Comparison of ENCODE assay signal across 20 cellular contexts in genomic region chr11:64936539-64936938, GRCh38. TPM values are rescaled to one million over a fixed set of nuclear protein-coding genes. Genes with fewer than 3 reads are reported as not detected.
DNase-seq lines count a peak whose midpoint lies in the region; ATAC-seq, FAIRE-seq and TF ChIP-seq lines count a peak whose summit lies in the region.
"Had no signal": no experiment of that assay in that cellular context is flagged by ENCODE, and none has a peak within 500 bp of the region (broad histone marks: within the 10 kb centered on the region; RNA-seq: fewer than 3 reads in every experiment).

No MANE protein-coding gene starts in this region.

- H3K36me3 ChIP-seq in NT2/D1 (ENCODE audit: insufficient read depth, insufficient read length, low read length) (peaks cover 11% of the 10 kb centered on the region), bronchial epithelial cell (ENCODE audit: control insufficient read depth, insufficient read depth, low read length) (peaks cover 8% of the 10 kb centered on the region), neural progenitor cell (no peaks in the 10 kb centered on the region)
- H3K36me3 ChIP-seq: HAP-1 had no signal

- in situ Hi-C loops in KBM-7 (cut with MboI; ENCODE audit: low pct_unique_long_range_greater_than_20kb, low sequenced_read_pairs), result no loop called here

- H3K9me3 ChIP-seq in NT2/D1 (ENCODE audit: insufficient read depth, low read length) (no peaks in the 10 kb centered on the region), neural progenitor cell (ENCODE audit: low read depth) (no peaks in the 10 kb centered on the region)
- H3K9me3 ChIP-seq: Caco-2, HAP-1 had no signal

- H3K27me3 ChIP-seq in NT2/D1 (ENCODE audit: insufficient read depth, insufficient read length) (no peaks in the 10 kb centered on the region), bronchial epithelial cell (ENCODE audit: control insufficient read depth, insufficient read depth, low read length) (no peaks in the 10 kb centered on the region), neural progenitor cell (no peaks in the 10 kb centered on the region)

- H3K27me3 Mint-ChIP-seq in neural progenitor cell (ENCODE audit: insufficient read depth, low read depth), result peaks cover 7% of the 10 kb centered on the region
- H3K27me3 Mint-ChIP-seq: IgD-negative memory B cell had no signal

- TF ChIP-seq CTCF in bronchial epithelial cell (IDR thresholded peaks at IDR 0.05; ENCODE audit: insufficient read depth, low read length, severe bottlenecking), result no peak
- no peak for TF ChIP-seq CTCF in neural progenitor cell (IDR thresholded peaks at IDR 0.05)

- peak overlapping the region; percentile 65 for H3K4me2 ChIP-seq in neural progenitor cell

- H4K20me1 ChIP-seq in neural progenitor cell (ENCODE audit: low read depth), result no peaks in the 10 kb centered on the region

- peaks cover 13% of the 10 kb centered on the region for H3F3A ChIP-seq in neural progenitor cell (ENCODE audit: low read depth)

- H3K9ac ChIP-seq in NT2/D1 (ENCODE audit: insufficient read length, low read depth) (peak overlapping the region; percentile 34), neural progenitor cell (no peak overlapping the region)

- H3K36me3 Mint-ChIP-seq in neural progenitor cell, result peaks cover 5% of the 10 kb centered on the region

- H3K79me2 ChIP-seq in neural progenitor cell (ENCODE audit: low read depth), result no peaks in the 10 kb centered on the region

- no peak overlapping the region for H3K27ac ChIP-seq in neural progenitor cell
- H3K27ac ChIP-seq: C4-2B had no signal

- H3K4me3 Mint-ChIP-seq in neural progenitor cell, result no peak overlapping the region
- H3K4me3 Mint-ChIP-seq: CD4-positive, alpha-beta T cell; IgD-negative memory B cell had no signal

- no peaks in the 10 kb centered on the region for H3K9me3 Mint-ChIP-seq in neural progenitor cell
- H3K9me3 Mint-ChIP-seq: CD4-positive, alpha-beta T cell; IgD-negative memory B cell had no signal

- ATAC-seq in HG03521 (IDR thresholded peaks at IDR 0.05; ENCODE audit: unreplicated experiment), result no peak

- peaks cover 27% of the 10 kb centered on the region for H3K4me1 Mint-ChIP-seq in neural progenitor cell
- H3K4me1 Mint-ChIP-seq: IgD-negative memory B cell had no signal

- H3K27ac Mint-ChIP-seq in neural progenitor cell, result no peak overlapping the region
- H3K27ac Mint-ChIP-seq: CD4-positive, alpha-beta T cell; IgD-negative memory B cell had no signal

- FAIRE-seq in bronchial epithelial cell (lab: Jason Lieb, UNC), result peak; percentile 32
- FAIRE-seq: A204.1, HTR-8/SVneo had no signal

- H3K4me3 ChIP-seq in NT2/D1 (ENCODE audit: insufficient read length, low read depth) (no peak overlapping the region), bronchial epithelial cell (ENCODE audit: low read depth, low read length) (no peak overlapping the region), neural progenitor cell (no peak overlapping the region)
- H3K4me3 ChIP-seq: HAP-1 had no signal

- no peak overlapping the region for H2AFZ ChIP-seq in neural progenitor cell (replicated peaks)

- H3K4me1 ChIP-seq in NT2/D1 (ENCODE audit: insufficient read depth, insufficient read length), result peaks cover 26% of the 10 kb centered on the region
- H3K4me1 ChIP-seq in neural progenitor cell, result peaks cover 13% of the 10 kb centered on the region
- H3K4me1 ChIP-seq: HAP-1 had no signal

- DNase-seq in NT2/D1 (ENCODE audit: low read depth, low spot score), result no peak
- DNase-seq in bronchial epithelial cell (ENCODE audit: low read depth), result no peak
- DNase-seq in neural progenitor cell (ENCODE audit: low spot score), result no peak
- DNase-seq in KBM-7, result no peak
- DNase-seq in OCI-M1 (lab: John Stamatoyannopoulos, UW), result no peak
- DNase-seq: AML-193; Caco-2; CD4-positive, alpha-beta T cell; DMS153; DMS79; GF-D8; KG1 had no signal

RNA-seq across cellular contexts. Expression of gene GPHA2, which starts 0.8 kb away (rescaled TPM):
- total RNA-seq in bronchial epithelial cell, result not detected in 2 replicates
- 1.5 TPM in 1 of 2 replicates, not detected in the other for total RNA-seq in neural progenitor cell (ENCODE audit: low replicate concordance)
- total RNA-seq: Caco-2, Daoy, H4 had no signal

RNA-seq across cellular contexts. Expression of gene PPP2R5B, which starts 12.1 kb away (rescaled TPM):
- 8.2 and 14.3 TPM in 2 replicates for total RNA-seq in bronchial epithelial cell
- total RNA-seq in neural progenitor cell (ENCODE audit: low replicate concordance), result 5.7 and 11.3 TPM in 2 replicates

RNA-seq across cellular contexts. Expression of gene ATG2A, which starts 19.5 kb away (rescaled TPM):
- total RNA-seq in bronchial epithelial cell (6.1 and 7.8 TPM in 2 replicates), neural progenitor cell (ENCODE audit: low replicate concordance) (4.4 and 16.6 TPM in 2 replicates)

RNA-seq across cellular contexts. Expression of gene MAJIN, which starts 35.4 kb away (rescaled TPM):
- total RNA-seq in bronchial epithelial cell (not detected in 2 replicates), neural progenitor cell (ENCODE audit: low replicate concordance) (0.06 TPM in 1 of 2 replicates, not detected in the other)
- total RNA-seq: Caco-2, Daoy, H4 had no signal

RNA-seq across cellular contexts. Expression of gene EHD1, which starts 58.1 kb away (rescaled TPM):
- 32.9 and 40.7 TPM in 2 replicates for total RNA-seq in bronchial epithelial cell
- total RNA-seq in neural progenitor cell (ENCODE audit: low replicate concordance), result 19.8 and 39.7 TPM in 2 replicates
